In the genomic region with DNA sequence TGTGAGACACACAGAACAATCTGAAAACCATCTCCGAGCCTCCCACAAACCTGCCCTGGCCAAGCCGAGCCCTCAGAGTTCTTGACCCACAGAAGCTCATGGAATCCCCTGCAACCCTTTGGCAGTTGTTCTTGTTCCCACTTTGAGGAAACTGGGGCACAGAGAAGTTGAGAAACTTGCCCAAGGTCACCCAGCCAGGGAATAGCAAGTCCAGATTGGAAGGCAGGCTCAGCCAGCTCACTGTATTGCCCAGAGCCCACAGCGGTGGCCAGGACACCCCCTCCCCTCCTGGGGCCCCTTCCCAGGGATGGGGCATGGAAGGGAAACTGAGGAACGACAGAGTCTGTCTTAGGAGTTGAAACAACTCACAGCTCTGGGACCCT, we compare ENCODE assay signal across 10 cellular contexts. TPM values are rescaled to one million over a fixed set of nuclear protein-coding genes. Genes with fewer than 3 reads are reported as not detected.
DNase-seq lines count a peak whose midpoint lies in the region; TF ChIP-seq lines count a peak whose summit lies in the region.
"Had no signal": no experiment of that assay in that cellular context is flagged by ENCODE, and none has a peak within 500 bp of the region (broad histone marks: within the 10 kb centered on the region; RNA-seq: fewer than 3 reads in every experiment).

No MANE protein-coding gene starts in this region.

- no peaks in the 10 kb centered on the region for H3K9me2 ChIP-seq in OCI-LY7 (ENCODE audit: insufficient read depth, low read length)

- no peaks in the 10 kb centered on the region for H3K9me3 ChIP-seq in BLaER1 treated with 17β-estradiol and CSF1 and Interleukin-3, amounts not matched to agents 10 nM and 100 nM (replicated peaks in 1 of 11)
- H3K9me3 ChIP-seq in OCI-LY7 (ENCODE audit: low read length): no peaks in the 10 kb centered on the region
- H3K9me3 ChIP-seq in osteoblast (ENCODE audit: low read depth, low read length): no peaks in the 10 kb centered on the region

- H3K27ac ChIP-seq in BLaER1 treated with 17β-estradiol and CSF1 and Interleukin-3, amounts not matched to agents 10 nM and 100 nM: peak overlapping the region in 9 of 11 experiments; percentile 89 to 96 (median 94); a peak in 17 of 22 replicates
- peak overlapping the region; percentile 15 for H3K27ac ChIP-seq in OCI-LY7 (ENCODE audit: low read depth, low read length, poor library complexity, severe bottlenecking)
- H3K27ac ChIP-seq in epithelial cell of prostate: peak overlapping the region; percentile 97
- H3K27ac ChIP-seq in osteoblast (ENCODE audit: low read depth, low read length): peak overlapping the region; percentile 96

- no peaks in the 10 kb centered on the region for H3K27me3 ChIP-seq in BLaER1 treated with 17β-estradiol and CSF1 and Interleukin-3, amounts not matched to agents 10 nM and 100 nM
- H3K27me3 ChIP-seq in osteoblast (ENCODE audit: insufficient read depth, low read length): no peaks in the 10 kb centered on the region

- H4K20me1 ChIP-seq in BLaER1 treated with 17β-estradiol and CSF1 and Interleukin-3, amounts not matched to agents 10 nM and 100 nM: peaks cover 0 to 12% (median 4%) of the 10 kb centered on the region in 11 experiments; a peak in 4 of 22 replicates
- no peaks in the 10 kb centered on the region for H4K20me1 ChIP-seq in OCI-LY7 (ENCODE audit: insufficient read depth, low read length)
- peaks cover 10% of the 10 kb centered on the region for H4K20me1 ChIP-seq in osteoblast (ENCODE audit: insufficient read depth, low read length)

- no peak for DNase-seq in OCI-LY7 (ENCODE audit: low spot score)
- DNase-seq in epithelial cell of prostate (ENCODE audit: low read depth, low spot score): no peak
- no peak for DNase-seq in osteoblast (ENCODE audit: insufficient read length, low spot score, missing footprints)
- no peak for DNase-seq in GF-D8 (lab: John Stamatoyannopoulos, UW)
- no peak for DNase-seq in KBM-7
- DNase-seq in DMS 273 (lab: John Stamatoyannopoulos, UW; ENCODE audit: unreplicated experiment): no peak
- DNase-seq in C1 segment of cervical spinal cord (lab: John Stamatoyannopoulos, UW): no peak
- DNase-seq: activated CD4-positive, CD25-positive, alpha-beta regulatory T cell; NCI-H187 treated with DMSO at 0.1 percent for 48 hours had no signal

- CTCF ChIA-PET in OCI-LY7 (lab: Charles Lee; ENCODE audit: unreplicated experiment): no interaction called here

- H3K79me2 ChIP-seq in OCI-LY7 (ENCODE audit: insufficient read depth, low read depth, low read length) (peaks cover 5% of the 10 kb centered on the region; the same call in 1 of the 2 replicates), osteoblast (ENCODE audit: insufficient read depth, low read length) (peaks cover 20% of the 10 kb centered on the region)

- H3K4me1 ChIP-seq in BLaER1 treated with 17β-estradiol and CSF1 and Interleukin-3, amounts not matched to agents 10 nM and 100 nM: peaks cover 30 to 54% (median 44%) of the 10 kb centered on the region in 10 experiments
- H3K4me1 ChIP-seq in OCI-LY7 (ENCODE audit: insufficient read depth, low read length, poor library complexity, severe bottlenecking): peaks cover 30% of the 10 kb centered on the region
- H3K4me1 ChIP-seq in osteoblast (ENCODE audit: insufficient read depth, low read length): peaks cover 38% of the 10 kb centered on the region

- POLR2A ChIA-PET in OCI-LY7 (lab: Charles Lee): interaction anchor here (0.6 kb wide), 2 partner anchors 28 to 337 kb away, joined by 3 to 8 read pairs; no protein-coding TSS in a partner anchor

- H2AFZ ChIP-seq in OCI-LY7 (ENCODE audit: low read length): no peak overlapping the region
- H2AFZ ChIP-seq in osteoblast (ENCODE audit: low read length): no peak overlapping the region

- H3K9ac ChIP-seq in BLaER1 treated with 17β-estradiol and CSF1 and Interleukin-3, amounts not matched to agents 10 nM and 100 nM: peak overlapping the region; percentile 90 to 98 (median 94); a peak in 21 of 22 replicates

- no TSS peak for BruUV-seq in OCI-LY7 (replicated peaks; lab: Mats Ljungman, UMichigan)

- in situ Hi-C loops in KBM-7 (cut with MboI; ENCODE audit: low pct_unique_long_range_greater_than_20kb, low sequenced_read_pairs): no loop called here

- H3K4me2 ChIP-seq in BLaER1 treated with 17β-estradiol and CSF1 and Interleukin-3, amounts not matched to agents 10 nM and 100 nM: peak overlapping the region; percentile 92 to 99 (median 98)
- H3K4me2 ChIP-seq in OCI-LY7 (ENCODE audit: low read length): peak overlapping the region; percentile 92
- H3K4me2 ChIP-seq in osteoblast (ENCODE audit: insufficient read depth, low read length): peak overlapping the region; percentile 97

- intact Hi-C loops in OCI-LY7 (cut with micrococcal nuclease; ENCODE audit: unreplicated experiment): no loop called here

- H3K36me3 ChIP-seq in BLaER1 treated with 17β-estradiol and CSF1 and Interleukin-3, amounts not matched to agents 10 nM and 100 nM: peaks cover 0 to 37% (median 15%) of the 10 kb centered on the region in 11 experiments; a peak in 14 of 22 replicates
- no peaks in the 10 kb centered on the region for H3K36me3 ChIP-seq in OCI-LY7 (ENCODE audit: insufficient read depth, low read length)
- H3K36me3 ChIP-seq in osteoblast (ENCODE audit: insufficient read depth, low read length): peaks cover 10% of the 10 kb centered on the region

- TF ChIP-seq CTCF in OCI-LY7 (conservative IDR thresholded peaks at IDR 0.05; ENCODE audit: low read length) (no peak), osteoblast (IDR thresholded peaks at IDR 0.05; ENCODE audit: extremely low read depth, low read depth, low read length) (no peak)

- H3K4me3 ChIP-seq in BLaER1 treated with 17β-estradiol and CSF1 and Interleukin-3, amounts not matched to agents 10 nM and 100 nM: peak overlapping the region; percentile 90 to 99 (median 98); a peak in 19 of 20 replicates
- peak overlapping the region; percentile 79 for H3K4me3 ChIP-seq in OCI-LY7 (ENCODE audit: low read depth, low read length, poor library complexity, severe bottlenecking)
- H3K4me3 ChIP-seq in osteoblast (ENCODE audit: insufficient read depth, low read length): peak overlapping the region; percentile 94

RNA-seq across cellular contexts. Expression of gene ZSWIM4, which starts 1.8 kb away (rescaled TPM):
- total RNA-seq in OCI-LY7 (2014; rRNA removed; shearing (Covaris generic)): 3.7 and 5.0 TPM in 2 replicates
- 10.8 and 13.4 TPM in 2 replicates for total RNA-seq in OCI-LY7 (2022)
- total RNA-seq in osteoblast: 6.8 and 9.0 TPM in 2 replicates

RNA-seq across cellular contexts. Expression of gene C19orf53, which starts 22.8 kb away (rescaled TPM):
- 162 and 177 TPM in 2 replicates for total RNA-seq in OCI-LY7 (2014; rRNA removed; shearing (Covaris generic))
- total RNA-seq in OCI-LY7 (2022) (80.3 and 90.1 TPM in 2 replicates), osteoblast (33.3 and 34.8 TPM in 2 replicates)

RNA-seq across cellular contexts. Expression of gene MRI1, which starts 32.7 kb away (rescaled TPM):
- total RNA-seq in OCI-LY7 (2014; rRNA removed; shearing (Covaris generic)): 27.3 and 33.4 TPM in 2 replicates
- total RNA-seq in OCI-LY7 (2022) (23.4 and 27.1 TPM in 2 replicates), osteoblast (33.7 and 35.4 TPM in 2 replicates)

Comparison
In these comparisons a context has a peak if more than half of its experiments do, and no peak if none do; other contexts are left out.
1. H3K27ac ChIP-seq: peak in every context shown above with its lines; median percentile 97 in epithelial cell of prostate; 96 in osteoblast; 94 in BLaER1 treated with 17β-estradiol and CSF1 and Interleukin-3, amounts not matched to agents 10 nM and 100 nM; 15 in OCI-LY7.